Comparison of ENCODE assay signal across 8 cellular contexts in the genomic region with DNA sequence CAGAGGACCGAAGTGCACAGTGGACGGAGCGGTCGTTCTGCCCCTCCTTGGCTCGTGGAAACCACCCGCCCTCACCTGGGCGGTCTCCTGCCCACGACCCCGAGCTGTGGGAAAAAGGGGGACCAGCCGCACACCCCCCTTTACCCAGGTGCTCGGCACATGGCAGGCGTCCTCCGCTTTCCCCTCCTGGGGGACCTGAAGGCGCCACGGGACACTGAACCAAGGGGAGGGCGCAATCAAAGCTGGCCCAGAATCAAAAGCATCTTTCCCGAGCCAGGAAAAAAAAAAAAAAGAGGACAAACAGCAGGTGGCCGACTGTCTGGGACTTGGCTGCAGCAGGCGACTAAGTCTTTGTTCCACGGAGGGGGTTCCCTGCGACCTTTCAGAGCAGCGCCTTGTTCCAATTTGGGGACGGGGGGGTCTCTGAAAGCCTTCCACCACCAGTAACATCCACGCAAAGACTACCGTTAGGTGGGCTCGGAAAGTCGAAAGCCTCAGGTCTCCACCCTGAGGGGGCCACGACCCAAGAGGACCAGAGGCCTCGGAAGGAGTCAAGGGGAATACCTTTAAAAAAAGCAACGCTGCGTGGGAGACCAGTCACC. TPM values are rescaled to one million over a fixed set of nuclear protein-coding genes. Genes with fewer than 3 reads are reported as not detected.
DNase-seq lines count a peak whose midpoint lies in the region; TF ChIP-seq lines count a peak whose summit lies in the region.

No MANE protein-coding gene starts in this region.

- no peak for TF ChIP-seq CTCF in kidney epithelial cell (IDR thresholded peaks at IDR 0.05; ENCODE audit: insufficient read depth, low read length, poor library complexity, severe bottlenecking)

- peak overlapping the region; percentile 86 for H3K27ac ChIP-seq in substantia nigra (ENCODE audit: low read depth, low read length, poor library complexity, severe bottlenecking)

- DNase-seq in EL (peak; percentile 22), NCI-H1092 (lab: John Stamatoyannopoulos, UW) (peak; percentile 51), adipocyte (ENCODE audit: low read depth) (peak; percentile 42), kidney epithelial cell (ENCODE audit: low read depth) (no peak), substantia nigra (lab: John Stamatoyannopoulos, UW) (peak in 1 of 49 donors; percentile 51), OCI-M1 (lab: John Stamatoyannopoulos, UW) (no peak), GM03348 (ENCODE audit: low spot score) (no peak), medulla oblongata (ENCODE audit: extremely low spot score) (no peak)

- H3K36me3 ChIP-seq in adipocyte (ENCODE audit: control insufficient read depth, insufficient read depth, low read length, severe bottlenecking): peaks cover 9% of the 10 kb centered on the region
- H3K36me3 ChIP-seq in kidney epithelial cell (ENCODE audit: control insufficient read depth, insufficient read depth, low read length): no peaks in the 10 kb centered on the region

- peak overlapping the region; percentile 99 for H3K9ac ChIP-seq in adipocyte (ENCODE audit: low read length)

- peaks cover 28% of the 10 kb centered on the region for H3K4me1 ChIP-seq in adipocyte (ENCODE audit: control insufficient read depth, insufficient read depth, low read length)

- H3K9me3 ChIP-seq in adipocyte (ENCODE audit: control insufficient read depth, low read length): no peaks in the 10 kb centered on the region

- H3K27me3 ChIP-seq in adipocyte (replicated peaks; ENCODE audit: control insufficient read depth, insufficient read depth, low read length) (no peaks in the 10 kb centered on the region), kidney epithelial cell (ENCODE audit: control insufficient read depth, insufficient read depth, low read length) (no peaks in the 10 kb centered on the region)

- H3K4me3 ChIP-seq in adipocyte (ENCODE audit: low read length): peak overlapping the region; percentile 97
- peak overlapping the region; percentile 94 for H3K4me3 ChIP-seq in kidney epithelial cell (ENCODE audit: low read depth, low read length)

RNA-seq across cellular contexts. Expression of a gene that starts 1.1 kb away (rescaled TPM):
- total RNA-seq in kidney epithelial cell: 118 and 130 TPM in 2 replicates

RNA-seq across cellular contexts. Expression of a gene that starts 13.7 kb away (rescaled TPM):
- total RNA-seq in kidney epithelial cell: 77.8 and 84.6 TPM in 2 replicates

RNA-seq across cellular contexts. Expression of a gene that starts 23.4 kb away (rescaled TPM):
- 90.9 and 112 TPM in 2 replicates for total RNA-seq in kidney epithelial cell

Comparison
In these comparisons a context has a peak if more than half of its experiments do, and no peak if none do; other contexts are left out.
1. DNase-seq: peak in EL (single experiment), NCI-H1092 (single experiment) and adipocyte (single experiment); none in kidney epithelial cell (single experiment), OCI-M1 (single experiment), GM03348 (single experiment) and medulla oblongata (single experiment).